ENCODE assay signal across 19 cellular contexts in genomic region chr3:13190376-13190762, GRCh38.
DNase-seq lines count a peak whose midpoint lies in the region; ATAC-seq and TF ChIP-seq lines count a peak whose summit lies in the region.
"Had no signal": no experiment of that assay in that cellular context is flagged by ENCODE, and none has a peak within 500 bp of the region (broad histone marks: within the 10 kb centered on the region; RNA-seq: fewer than 3 reads in every experiment).

No MANE protein-coding gene starts in this region.

- CTCF ChIA-PET in activated CD4-positive, alpha-beta memory T cell treated with anti-CD3 and anti-CD28 coated beads, Interleukin-2, amount 10 ng/mL, durations not matched to agents 7 days and 5 days (lab: Charles Lee) = no interaction called here
- CTCF ChIA-PET in activated CD4-positive, alpha-beta memory T cell treated with anti-CD3 and anti-CD28 coated beads for 36 hours (lab: Charles Lee) = interaction anchor here (0.6 kb wide), 1 partner anchor 262 kb away, joined by 3 read pairs; no protein-coding TSS in a partner anchor

- DNase-seq in activated CD4-positive, alpha-beta memory T cell treated with anti-CD3 and anti-CD28 coated beads, Interleukin-2, amount 10 ng/mL, durations not matched to agents 7 days and 5 days = no peak
- no peak for DNase-seq in activated CD4-positive, alpha-beta memory T cell treated with anti-CD3 and anti-CD28 coated beads for 36 hours
- DNase-seq in CD14-positive monocyte (ENCODE audit: low spot score) (no peak), pons (ENCODE audit: low spot score) (peak; percentile 28), glomerular visceral epithelial cell (ENCODE audit: extremely low spot score) (no peak), KG1 (lab: John Stamatoyannopoulos, UW) (no peak)
- DNase-seq in activated naive CD4-positive, alpha-beta T cell treated with Interleukin-2 at 50 U/mL for 16 hours = no peak
- DNase-seq: Karpas-422, NCI-H1092 treated with DMSO at 0.1 percent for 48 hours, NCI-H1436, NCI-H187, NCI-H2081 treated with DMSO at 0.1 percent for 48 hours, NCI-H2171, NCI-H510A, NCI-H69, SIG-M5 had no signal

- no peak for ATAC-seq in activated T-helper 17 cell treated with anti-CD3 and anti-CD28 coated beads, Interleukin-2, amount 50 U/mL, for 72 hours (replicated peaks)

- no peak overlapping the region for H3K4me3 Mint-ChIP-seq in activated CD4-positive, alpha-beta memory T cell treated with anti-CD3 and anti-CD28 coated beads, Interleukin-2, amount 10 ng/mL, durations not matched to agents 7 days and 5 days
- H3K4me3 Mint-ChIP-seq in activated CD4-positive, alpha-beta memory T cell treated with anti-CD3 and anti-CD28 coated beads for 36 hours = no peak overlapping the region
- peak overlapping the region in 1 of 2 donors; percentile 68 for H3K4me3 Mint-ChIP-seq in CD14-positive monocyte
- peak overlapping the region; percentile 17 for H3K4me3 Mint-ChIP-seq in activated T-helper 17 cell treated with anti-CD3 and anti-CD28 coated beads, Interleukin-2, amount 50 U/mL, for 72 hours
- H3K4me3 Mint-ChIP-seq: B cell had no signal

- intact Hi-C loops in activated CD4-positive, alpha-beta memory T cell treated with anti-CD3 and anti-CD28 coated beads for 36 hours (cut with micrococcal nuclease) = no loop called here
- intact Hi-C loops in CD14-positive monocyte (cut with micrococcal nuclease) = no loop called here

- no peak for TF ChIP-seq CTCF in CD14-positive monocyte (IDR thresholded peaks at IDR 0.05)

- peak overlapping the region; percentile 45 for H3K27ac Mint-ChIP-seq in activated CD4-positive, alpha-beta memory T cell treated with anti-CD3 and anti-CD28 coated beads, Interleukin-2, amount 10 ng/mL, durations not matched to agents 7 days and 5 days
- no peak overlapping the region for H3K27ac Mint-ChIP-seq in activated CD4-positive, alpha-beta memory T cell treated with anti-CD3 and anti-CD28 coated beads for 36 hours
- peak overlapping the region in 6 of 7 donors; percentile 75 to 94 (median 88) for H3K27ac Mint-ChIP-seq in CD14-positive monocyte
- peak overlapping the region; percentile 92 for H3K27ac Mint-ChIP-seq in activated T-helper 17 cell treated with anti-CD3 and anti-CD28 coated beads, Interleukin-2, amount 50 U/mL, for 72 hours
- H3K27ac Mint-ChIP-seq: B cell; CD4-positive, CD25-positive, alpha-beta regulatory T cell had no signal

- H3K9me3 Mint-ChIP-seq in activated CD4-positive, alpha-beta memory T cell treated with anti-CD3 and anti-CD28 coated beads, Interleukin-2, amount 10 ng/mL, durations not matched to agents 7 days and 5 days = peaks cover 8% of the 10 kb centered on the region
- peaks cover 11% of the 10 kb centered on the region for H3K9me3 Mint-ChIP-seq in activated CD4-positive, alpha-beta memory T cell treated with anti-CD3 and anti-CD28 coated beads for 36 hours
- H3K9me3 Mint-ChIP-seq in CD14-positive monocyte = peaks cover 14 to 26% (median 23%) of the 10 kb centered on the region in 7 donors
- peaks cover 5% of the 10 kb centered on the region for H3K9me3 Mint-ChIP-seq in activated T-helper 17 cell treated with anti-CD3 and anti-CD28 coated beads, Interleukin-2, amount 50 U/mL, for 72 hours

- peaks cover 13% of the 10 kb centered on the region for H3K36me3 Mint-ChIP-seq in activated CD4-positive, alpha-beta memory T cell treated with anti-CD3 and anti-CD28 coated beads, Interleukin-2, amount 10 ng/mL, durations not matched to agents 7 days and 5 days (ENCODE audit: low read depth)
- peaks cover 4% of the 10 kb centered on the region for H3K36me3 Mint-ChIP-seq in activated CD4-positive, alpha-beta memory T cell treated with anti-CD3 and anti-CD28 coated beads for 36 hours
- peaks cover 6 to 9% of the 10 kb centered on the region in 2 donors for H3K36me3 Mint-ChIP-seq in CD14-positive monocyte
- H3K36me3 Mint-ChIP-seq in activated T-helper 17 cell treated with anti-CD3 and anti-CD28 coated beads, Interleukin-2, amount 50 U/mL, for 72 hours (ENCODE audit: low read depth) = no peaks in the 10 kb centered on the region
- H3K36me3 Mint-ChIP-seq: CD4-positive, CD25-positive, alpha-beta regulatory T cell had no signal

- peaks cover 2% of the 10 kb centered on the region for H3K27me3 Mint-ChIP-seq in activated CD4-positive, alpha-beta memory T cell treated with anti-CD3 and anti-CD28 coated beads, Interleukin-2, amount 10 ng/mL, durations not matched to agents 7 days and 5 days
- no peaks in the 10 kb centered on the region for H3K27me3 Mint-ChIP-seq in activated CD4-positive, alpha-beta memory T cell treated with anti-CD3 and anti-CD28 coated beads for 36 hours
- peaks cover 6 to 13% (median 11%) of the 10 kb centered on the region in 3 donors for H3K27me3 Mint-ChIP-seq in CD14-positive monocyte (ENCODE audit: low read depth in 3 of 3)
- no peaks in the 10 kb centered on the region for H3K27me3 Mint-ChIP-seq in activated T-helper 17 cell treated with anti-CD3 and anti-CD28 coated beads, Interleukin-2, amount 50 U/mL, for 72 hours

- peaks cover 46% of the 10 kb centered on the region for H3K4me1 Mint-ChIP-seq in activated CD4-positive, alpha-beta memory T cell treated with anti-CD3 and anti-CD28 coated beads, Interleukin-2, amount 10 ng/mL, durations not matched to agents 7 days and 5 days
- peaks cover 22% of the 10 kb centered on the region for H3K4me1 Mint-ChIP-seq in activated CD4-positive, alpha-beta memory T cell treated with anti-CD3 and anti-CD28 coated beads for 36 hours (ENCODE audit: low read depth)
- H3K4me1 Mint-ChIP-seq in CD14-positive monocyte = peaks cover 39% of the 10 kb centered on the region
- peaks cover 33% of the 10 kb centered on the region for H3K4me1 Mint-ChIP-seq in activated T-helper 17 cell treated with anti-CD3 and anti-CD28 coated beads, Interleukin-2, amount 50 U/mL, for 72 hours

- POLR2A ChIA-PET in activated CD4-positive, alpha-beta memory T cell treated with anti-CD3 and anti-CD28 coated beads, Interleukin-2, amount 10 ng/mL, durations not matched to agents 7 days and 5 days (lab: Charles Lee) = interaction anchor here (1.3 kb wide), 1 partner anchor 10 kb away, joined by 4 read pairs; no protein-coding TSS in a partner anchor
- POLR2A ChIA-PET in activated CD4-positive, alpha-beta memory T cell treated with anti-CD3 and anti-CD28 coated beads for 36 hours (lab: Charles Lee) = no interaction called here
